In the genomic region with DNA sequence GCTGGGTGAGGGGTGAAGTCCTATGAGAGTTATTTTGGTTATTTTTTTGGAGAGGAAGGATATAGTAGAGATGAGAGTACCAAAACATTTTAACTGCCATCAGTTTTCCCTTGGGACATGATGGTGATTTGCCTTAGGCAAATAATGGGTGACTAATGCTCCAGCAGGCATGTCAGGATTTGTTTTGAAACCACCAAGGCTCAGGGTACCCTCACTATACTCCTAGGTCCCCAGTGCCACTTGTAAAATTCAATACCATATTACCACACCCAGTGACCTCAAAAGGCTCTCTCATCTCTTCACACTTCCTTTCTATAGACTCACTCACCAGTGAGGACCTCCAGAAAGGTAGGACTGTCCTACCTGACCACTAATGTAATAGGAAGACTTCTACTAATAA, we compare ENCODE assay signal across 21 cellular contexts.
A peak's percentile ranks its signal among the peaks of the same experiment; 100 is the strongest.
DNase-seq lines count a peak whose midpoint lies in the region; ATAC-seq, FAIRE-seq and TF ChIP-seq lines count a peak whose summit lies in the region.
"Had no signal": no experiment of that assay in that cellular context is flagged by ENCODE, and none has a peak within 500 bp of the region (broad histone marks: within the 10 kb centered on the region; RNA-seq: fewer than 3 reads in every experiment).

No MANE protein-coding gene starts in this region.

- POLR2A ChIA-PET in A549 (lab: Yijun Ruan, JAX), result no interaction called here
- POLR2A ChIA-PET in HepG2 (lab: Yijun Ruan, JAX), result no interaction called here

- ATAC-seq in A549 (peak; percentile 43 to 64; a peak in 5 of 6 replicates), HepG2 (no peak), left ventricle myocardium superior (no peak)
- ATAC-seq: CD8-positive, alpha-beta T cell; K562; Right ventricle myocardium inferior had no signal

- no peak overlapping the region for H3K9ac ChIP-seq in BLaER1
- H3K9ac ChIP-seq in HepG2 (ENCODE audit: insufficient read depth, low read depth, low read length), result no peak overlapping the region
- H3K9ac ChIP-seq: BLaER1 treated with 17β-estradiol and CSF1 and Interleukin-3, amounts not matched to agents 10 nM and 100 nM had no signal

- no peak for TF ChIP-seq CTCF in A549 (IDR thresholded peaks at IDR 0.05)
- no peak for TF ChIP-seq CTCF in HepG2 (CRISPR knock-in tag; IDR thresholded peaks at IDR 0.05)

- CTCF ChIA-PET in A549 (lab: Yijun Ruan, JAX), result no interaction called here
- CTCF ChIA-PET in HepG2 (lab: Yijun Ruan, JAX; ENCODE audit: low intra/inter-chr PET ratio, low total read pairs), result no interaction called here

- H3K27me3 ChIP-seq in BLaER1 (no peaks in the 10 kb centered on the region), HepG2 (ENCODE audit: control insufficient read depth in 1 of 2, insufficient read depth in 2 of 2, low read length in 2 of 2) (no peaks in the 10 kb centered on the region)
- H3K27me3 ChIP-seq: BLaER1 treated with 17β-estradiol and CSF1 and Interleukin-3, amounts not matched to agents 10 nM and 100 nM; SJSA1 had no signal

- TF ChIP-seq RAD21 in A549 (conservative IDR thresholded peaks at IDR 0.05 in 1 of 2, IDR thresholded peaks at IDR 0.05 in 1 of 2), result no peak
- no peak for TF ChIP-seq RAD21 in HepG2 (CRISPR knock-in tag; IDR thresholded peaks at IDR 0.05)

- H4K20me1 ChIP-seq in BLaER1 (no peaks in the 10 kb centered on the region), HepG2 (ENCODE audit: insufficient read depth, low read length) (no peaks in the 10 kb centered on the region)
- H4K20me1 ChIP-seq: BLaER1 treated with 17β-estradiol and CSF1 and Interleukin-3, amounts not matched to agents 10 nM and 100 nM had no signal

- H3K4me1 ChIP-seq in A549 (peaks cover 26% of the 10 kb centered on the region), BLaER1 (no peaks in the 10 kb centered on the region), HepG2 (ENCODE audit: insufficient read depth, low read length) (no peaks in the 10 kb centered on the region)
- H3K4me1 ChIP-seq: SJSA1 had no signal

- peak in 1 of 2 experiments; percentile 44 for DNase-seq in A549 (ENCODE audit: low read depth in 1 of 2, low spot score in 1 of 2)
- peak; percentile 12 for DNase-seq in NCI-H2171 (lab: John Stamatoyannopoulos, UW)
- DNase-seq in glomerular visceral epithelial cell (ENCODE audit: extremely low spot score), result peak; percentile 3
- DNase-seq in HepG2 (ENCODE audit: low spot score), result no peak
- DNase-seq in left ventricle myocardium superior, result no peak
- no peak for DNase-seq in hypothalamus (lab: John Stamatoyannopoulos, UW)
- DNase-seq: ACHN; CD8-positive, alpha-beta T cell; DMS79 treated with DMSO at 0.1 percent for 48 hours; H7; HFFc6; MM.1S; NCI-H1048; NCI-H1436; NCI-H187 treated with DMSO at 0.1 percent for 48 hours; NCI-H510A had no signal

- H3K4me3 ChIP-seq in A549 (no peak overlapping the region), BLaER1 (no peak overlapping the region), HepG2 (replicated peaks in 1 of 3; ENCODE audit: insufficient read depth in 1 of 3, low read depth in 2 of 3, low read length in 3 of 3) (no peak overlapping the region)
- H3K4me3 ChIP-seq: BLaER1 treated with 17β-estradiol and CSF1 and Interleukin-3, amounts not matched to agents 10 nM and 100 nM; K562; SJSA1 had no signal

- no peak for FAIRE-seq in A549 (lab: Jason Lieb, UNC)
- no peak for FAIRE-seq in HepG2 (lab: Jason Lieb, UNC)
- FAIRE-seq: K562 had no signal

- in situ Hi-C loops in HepG2 (cut with HindIII; ENCODE audit: extremely low pct_ligation_motif_present, low pct_unique_long_range_greater_than_20kb), result no loop called here

- H3K4me2 ChIP-seq in A549 (peak overlapping the region; percentile 40), BLaER1 (peak overlapping the region; percentile 31; the same call in 1 of the 2 replicates), HepG2 (ENCODE audit: low read depth, low read length) (no peak overlapping the region)

- no peak overlapping the region for H2AFZ ChIP-seq in HepG2 (ENCODE audit: low read length)

- H3K36me3 ChIP-seq in BLaER1 (no peaks in the 10 kb centered on the region), HepG2 (replicated peaks in 1 of 2; ENCODE audit: control insufficient read depth in 1 of 2, insufficient read depth in 2 of 2, low read length in 2 of 2) (no peaks in the 10 kb centered on the region)
- H3K36me3 ChIP-seq: BLaER1 treated with 17β-estradiol and CSF1 and Interleukin-3, amounts not matched to agents 10 nM and 100 nM; SJSA1 had no signal

- intact Hi-C loops in HepG2 (cut with micrococcal nuclease; ENCODE audit: unreplicated experiment), result no loop called here
- intact Hi-C loops in left ventricle myocardium superior (cut with micrococcal nuclease), result no loop called here

- H3K79me2 ChIP-seq in HepG2 (ENCODE audit: insufficient read depth, low read length), result no peaks in the 10 kb centered on the region

- no TSS peak for BruUV-seq in HepG2 (replicated peaks; lab: Mats Ljungman, UMichigan)

- peak overlapping the region; percentile 22 to 35; a peak in 4 of 6 replicates for H3K27ac ChIP-seq in A549
- no peak overlapping the region for H3K27ac ChIP-seq in BLaER1
- no peak overlapping the region for H3K27ac ChIP-seq in HepG2 (ENCODE audit: extremely low read length, insufficient read depth, low read length)
- H3K27ac ChIP-seq: BLaER1 treated with 17β-estradiol and CSF1 and Interleukin-3, amounts not matched to agents 10 nM and 100 nM; SJSA1 had no signal

- no peak for TF ChIP-seq EP300 in A549 (IDR thresholded peaks at IDR 0.05)
- TF ChIP-seq EP300 in HepG2 (IDR thresholded peaks at IDR 0.05; ENCODE audit: low read depth in 2 of 2, low read length in 2 of 2), result no peak
- TF ChIP-seq EP300 in HepG2 (CRISPR knock-in tag; IDR thresholded peaks at IDR 0.05; ENCODE audit: borderline replicate concordance), result no peak

- no peak for TF ChIP-seq POLR2A in A549 (IDR thresholded peaks at IDR 0.05; ENCODE audit: low read length)
- TF ChIP-seq POLR2A in HepG2 (IDR thresholded peaks at IDR 0.05; ENCODE audit: insufficient read depth in 1 of 2, low read depth in 2 of 2, low read length in 2 of 2), result no peak

- H3K9me3 ChIP-seq in A549 (no peaks in the 10 kb centered on the region), BLaER1 (no peaks in the 10 kb centered on the region), HepG2 (ENCODE audit: low read length) (no peaks in the 10 kb centered on the region)
- H3K9me3 ChIP-seq: BLaER1 treated with 17β-estradiol and CSF1 and Interleukin-3, amounts not matched to agents 10 nM and 100 nM; SJSA1 had no signal

TF ChIP-seq in A549, 52 proteins besides CTCF, POLR2A, EP300 and RAD21 (continues in another document):
- TF ChIP-seq EHF (CRISPR knock-in tag; IDR thresholded peaks at IDR 0.05), result no peak
- no peak for TF ChIP-seq FOSL2 (IDR thresholded peaks at IDR 0.05)
- TF ChIP-seq FOSL2 (CRISPR knock-in tag; IDR thresholded peaks at IDR 0.05), result 0 out of 2 replicates have a peak, but pooled peaks have one; percentile 8
- no peak for TF ChIP-seq HOXA7 (CRISPR knock-in tag; IDR thresholded peaks at IDR 0.05)
- TF ChIP-seq ZNF302 (CRISPR knock-in tag; IDR thresholded peaks at IDR 0.05), result no peak
- no peak for TF ChIP-seq TFCP2L1 (CRISPR knock-in tag; IDR thresholded peaks at IDR 0.05)
- TF ChIP-seq JUNB (IDR thresholded peaks at IDR 0.05), result 0 out of 2 replicates have a peak, but pooled peaks have one; percentile 27
- no peak for TF ChIP-seq HDAC2 (IDR thresholded peaks at IDR 0.05)
- TF ChIP-seq, protein P1, sequence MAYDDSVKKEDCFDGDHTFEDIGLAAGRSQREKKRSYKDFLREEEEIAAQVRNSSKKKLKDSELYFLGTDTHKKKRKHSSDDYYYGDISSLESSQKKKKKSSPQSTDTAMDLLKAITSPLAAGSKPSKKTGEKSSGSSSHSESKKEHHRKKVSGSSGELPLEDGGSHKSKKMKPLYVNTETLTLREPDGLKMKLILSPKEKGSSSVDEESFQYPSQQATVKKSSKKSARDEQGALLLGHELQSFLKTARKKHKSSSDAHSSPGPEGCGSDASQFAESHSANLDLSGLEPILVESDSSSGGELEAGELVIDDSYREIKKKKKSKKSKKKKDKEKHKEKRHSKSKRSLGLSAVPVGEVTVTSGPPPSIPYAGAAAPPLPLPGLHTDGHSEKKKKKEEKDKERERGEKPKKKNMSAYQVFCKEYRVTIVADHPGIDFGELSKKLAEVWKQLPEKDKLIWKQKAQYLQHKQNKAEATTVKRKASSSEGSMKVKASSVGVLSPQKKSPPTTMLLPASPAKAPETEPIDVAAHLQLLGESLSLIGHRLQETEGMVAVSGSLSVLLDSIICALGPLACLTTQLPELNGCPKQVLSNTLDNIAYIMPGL (CRISPR knock-in tag; IDR thresholded peaks at IDR 0.05; ENCODE audit: borderline replicate concordance), result no peak
- no peak for TF ChIP-seq PHF8 (IDR thresholded peaks at IDR 0.05; ENCODE audit: borderline replicate concordance, low read depth)
- no peak for TF ChIP-seq JUN (IDR thresholded peaks at IDR 0.05)

TF ChIP-seq in HepG2, 621 proteins besides CTCF, POLR2A, EP300 and RAD21 (continues in another document):
- TF ChIP-seq SP140L (CRISPR knock-in tag; IDR thresholded peaks at IDR 0.05; ENCODE audit: borderline replicate concordance) (no peak), ZNF30 (CRISPR knock-in tag; IDR thresholded peaks at IDR 0.05) (no peak), HDAC1 (CRISPR knock-in tag; IDR thresholded peaks at IDR 0.05) (no peak), ZNF180 (CRISPR knock-in tag; IDR thresholded peaks at IDR 0.05; ENCODE audit: borderline replicate concordance, low read depth) (no peak), NCOA5 (CRISPR knock-in tag; IDR thresholded peaks at IDR 0.05) (no peak), TBL1XR1 (IDR thresholded peaks at IDR 0.05; ENCODE audit: borderline replicate concordance, low read length, partially characterized antibody) (no peak)
- TF ChIP-seq, protein P2, sequence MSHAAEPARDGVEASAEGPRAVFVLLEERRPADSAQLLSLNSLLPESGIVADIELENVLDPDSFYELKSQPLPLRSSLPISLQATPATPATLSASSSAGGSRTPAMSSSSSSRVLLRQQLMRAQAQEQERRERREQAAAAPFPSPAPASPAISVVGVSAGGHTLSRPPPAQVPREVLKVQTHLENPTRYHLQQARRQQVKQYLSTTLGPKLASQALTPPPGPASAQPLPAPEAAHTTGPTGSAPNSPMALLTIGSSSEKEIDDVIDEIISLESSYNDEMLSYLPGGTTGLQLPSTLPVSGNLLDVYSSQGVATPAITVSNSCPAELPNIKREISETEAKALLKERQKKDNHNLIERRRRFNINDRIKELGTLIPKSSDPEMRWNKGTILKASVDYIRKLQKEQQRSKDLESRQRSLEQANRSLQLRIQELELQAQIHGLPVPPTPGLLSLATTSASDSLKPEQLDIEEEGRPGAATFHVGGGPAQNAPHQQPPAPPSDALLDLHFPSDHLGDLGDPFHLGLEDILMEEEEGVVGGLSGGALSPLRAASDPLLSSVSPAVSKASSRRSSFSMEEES (CRISPR knock-in tag; IDR thresholded peaks at IDR 0.05), result no peak

Comparison
In these comparisons a context has a peak if more than half of its experiments do, and no peak if none do; other contexts are left out.
1. ATAC-seq: peak in A549 (2 of 2); none in HepG2 (single experiment) and left ventricle myocardium superior (single experiment).
2. DNase-seq: peak in NCI-H2171 (single experiment) and glomerular visceral epithelial cell (single experiment); none in HepG2 (single experiment), left ventricle myocardium superior (single experiment) and hypothalamus (0 of 51).
3. H3K27ac ChIP-seq: peak in A549 (2 of 2); none in BLaER1 (single experiment) and HepG2 (single experiment).